35 cellular contexts compared by ENCODE assay signal in genomic region chr1:79226963-79227362, GRCh38.
"Had no signal": no experiment of that assay in that cellular context is flagged by ENCODE, and none has a peak within 500 bp of the region (broad histone marks: within the 10 kb centered on the region; RNA-seq: fewer than 3 reads in every experiment).

No MANE protein-coding gene starts in this region.

- H3K4me2 ChIP-seq: KMS-11 had no signal

- H3K27me3 ChIP-seq: MG63 had no signal

- DNase-seq: Karpas-422, Kasumi-1, KBM-7, KG1, MG63, MM.1S, MV-4-11, NCI-H1048, NCI-H1092, NCI-H1092 treated with DMSO at 0.1 percent for 48 hours, NCI-H1105, NCI-H1105 treated with DMSO at 0.1 percent for 48 hours, NCI-H1417, NCI-H1417 treated with DMSO at 0.1 percent for 48 hours, NCI-H1436, NCI-H1436 treated with DMSO at 0.1 percent for 48 hours, NCI-H146, NCI-H1694, NCI-H1694 treated with DMSO at 0.1 percent for 48 hours, NCI-H187, NCI-H187 treated with DMSO at 0.1 percent for 48 hours, NCI-H1930, NCI-H2029, NCI-H2029 treated with DMSO at 0.1 percent for 48 hours, NCI-H2081, NCI-H2081 treated with DMSO at 0.1 percent for 48 hours, NCI-H2107, NCI-H2171, NCI-H2171 treated with DMSO at 0.1 percent for 48 hours, NCI-H2227 treated with DMSO at 0.1 percent for 48 hours, NCI-H226, NCI-H345, NCI-H446, NCI-H446 treated with DMSO at 0.1 percent for 48 hours had no signal

- H3K27ac ChIP-seq: KMS-11 had no signal

- H3K9me3 ChIP-seq: MG63 had no signal

- H3K36me3 ChIP-seq: MG63 had no signal

- H3K9ac ChIP-seq: KMS-11 had no signal

- H3K4me3 ChIP-seq: MG63 had no signal
